14 cellular contexts compared by ENCODE assay signal in the genomic region with DNA sequence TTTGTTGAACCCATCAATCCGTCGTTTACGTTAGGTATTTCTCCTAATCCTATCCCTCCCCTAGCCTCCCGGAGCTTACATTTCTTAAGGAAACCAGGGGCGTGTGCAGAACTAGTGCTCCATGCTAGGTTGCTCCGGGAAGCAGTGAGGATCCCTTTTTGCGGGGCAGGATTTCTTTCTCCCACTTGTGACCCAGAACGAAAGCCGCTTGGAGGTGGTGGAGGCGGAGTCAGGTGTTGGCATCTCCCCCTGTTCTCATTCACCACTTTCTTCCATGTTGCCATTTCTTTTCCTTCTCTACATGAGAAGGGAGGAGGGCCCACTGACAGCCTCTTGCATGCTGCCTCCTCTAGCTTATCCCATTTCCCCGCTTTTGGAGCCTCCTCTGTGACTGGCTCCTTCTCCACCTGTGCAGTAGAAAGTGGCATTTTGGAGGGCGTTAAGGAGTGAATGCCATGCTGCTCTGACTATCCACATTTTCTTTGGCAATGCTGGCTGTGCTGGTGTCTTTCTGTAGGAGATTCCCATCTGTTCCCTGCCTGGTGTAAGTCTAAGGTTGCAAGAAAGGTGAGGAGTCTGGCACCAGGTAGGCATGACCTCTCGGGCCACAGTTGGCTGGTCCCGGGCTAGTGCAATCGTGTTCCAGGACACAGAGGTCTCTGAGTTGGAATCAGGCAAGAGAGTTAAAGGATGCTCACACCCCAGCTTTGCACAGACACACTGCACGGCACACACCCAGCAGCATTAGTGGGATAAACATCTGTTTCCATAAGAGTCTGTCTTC.
"Had no signal": no experiment of that assay in that cellular context is flagged by ENCODE, and none has a peak within 500 bp of the region (broad histone marks: within the 10 kb centered on the region; RNA-seq: fewer than 3 reads in every experiment).

No MANE protein-coding gene starts in this region.

- H3K4me3 ChIP-seq: ovary, SK-N-MC, thoracic aorta had no signal

- H3K27me3 ChIP-seq: brain microvascular endothelial cell, ovary had no signal

- H3K36me3 ChIP-seq: brain microvascular endothelial cell, ovary, thoracic aorta had no signal

- H3K9me3 ChIP-seq: ovary, thoracic aorta had no signal

- H3K27ac ChIP-seq: brain microvascular endothelial cell, ovary, SK-N-MC, thoracic aorta had no signal

- DNase-seq: activated CD4-positive, alpha-beta T cell treated with anti-CD3 and anti-CD28 coated beads for 48 hours; activated effector memory CD4-positive, alpha-beta T cell treated with anti-CD3 and anti-CD28 coated beads, Interleukin-2, amount 50 U/mL, for 16 hours; activated T-cell treated with anti-CD3 and anti-CD28 coated beads, Interleukin-2, amount 50 U/mL, for 4 hours; amniotic stem cell; brain microvascular endothelial cell; dermis blood vessel endothelial cell; mammary epithelial cell; ovary; stimulated activated CD4-positive, alpha-beta T cell treated with anti-CD3 and anti-CD28 coated beads, Interleukin-15, amount 100 ng/mL, for 24 hours; stimulated activated CD4-positive, alpha-beta T cell treated with anti-CD3 and anti-CD28 coated beads, Interleukin-4, amount 100 ng/mL, for 4 hours; stimulated activated naive CD8-positive, alpha-beta T cell treated with anti-CD3 and anti-CD28 coated beads, Interleukin-15, amount 100 ng/mL, for 72 hours; T-helper 1 cell had no signal
